ENCODE assay signal across 8 cellular contexts in the genomic region with DNA sequence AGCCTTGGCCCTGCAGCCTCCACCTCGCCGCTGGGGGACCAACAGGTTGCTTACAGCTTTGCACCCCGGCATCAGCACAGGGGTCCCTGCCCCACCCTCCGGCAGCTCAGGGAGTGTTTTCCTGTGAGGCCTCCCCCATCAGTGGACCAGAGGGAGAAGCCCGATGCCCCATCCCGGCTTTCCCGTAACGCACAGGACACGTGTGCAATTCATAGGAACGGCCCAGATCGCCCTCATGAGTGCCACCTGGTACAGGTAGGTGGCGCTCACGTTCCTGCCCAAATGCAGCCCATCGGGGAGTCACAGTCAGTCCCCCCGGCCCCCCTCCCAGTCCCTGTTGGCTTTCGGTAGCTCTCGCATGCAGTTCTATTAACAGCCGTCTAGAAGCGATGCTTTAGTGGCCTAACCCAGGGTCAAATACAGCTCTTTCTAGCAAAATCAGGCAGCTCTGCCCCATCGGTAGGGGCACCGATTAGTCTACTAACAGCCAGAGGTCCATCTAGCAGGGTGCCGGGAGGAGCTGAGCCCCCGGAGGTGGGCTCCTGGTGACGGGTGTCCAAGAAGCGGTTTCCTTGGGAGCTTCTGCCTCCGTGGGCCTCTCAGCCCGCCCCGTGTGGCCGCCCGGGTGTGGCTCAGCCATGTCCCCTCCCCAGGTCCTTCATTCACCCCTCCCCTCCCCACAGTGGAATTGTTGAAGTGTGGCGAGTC. TPM values are rescaled to one million over a fixed set of nuclear protein-coding genes. Genes with fewer than 3 reads are reported as not detected.
DNase-seq lines count a peak whose midpoint lies in the region; ATAC-seq and TF ChIP-seq lines count a peak whose summit lies in the region.

No MANE protein-coding gene starts in this region.

- no peak overlapping the region for H3K27ac Mint-ChIP-seq in neural crest cell (ENCODE audit: unreplicated experiment)

- TF ChIP-seq CTCF in neural crest cell (conservative IDR thresholded peaks at IDR 0.05), result peak; percentile 52

- H3K4me3 Mint-ChIP-seq in neural crest cell, result no peak overlapping the region

- DNase-seq in ELR (ENCODE audit: low read depth) (peak; percentile 18), NCI-H1105 treated with DMSO at 0.1 percent for 48 hours (lab: John Stamatoyannopoulos, UW) (peak; percentile 67), cerebellum (ENCODE audit: low spot score) (peak; percentile 49), neural crest cell (ENCODE audit: low read depth, low spot score) (peak; percentile 18), AG08396 (ENCODE audit: low spot score) (no peak), T-helper 1 cell (no peak)

- peaks cover 4% of the 10 kb centered on the region for H3K4me1 Mint-ChIP-seq in neural crest cell

- H3K9me3 Mint-ChIP-seq in neural crest cell, result no peaks in the 10 kb centered on the region

- no peaks in the 10 kb centered on the region for H3K27me3 Mint-ChIP-seq in neural crest cell (ENCODE audit: low read depth)

- no peaks in the 10 kb centered on the region for H3K36me3 Mint-ChIP-seq in neural crest cell (ENCODE audit: low read depth)

- no peak for ATAC-seq in HG03378 (IDR thresholded peaks at IDR 0.05; ENCODE audit: unreplicated experiment)
- ATAC-seq in HG02763 (IDR thresholded peaks at IDR 0.05; ENCODE audit: unreplicated experiment), result no peak

RNA-seq across cellular contexts. Expression of a gene that starts 48.4 kb away (rescaled TPM):
- total RNA-seq in cerebellum (20.7 TPM), neural crest cell (48.0 and 50.1 TPM in 2 replicates)

Comparison
In these comparisons a context has a peak if more than half of its experiments do, and no peak if none do; other contexts are left out.
1. DNase-seq: peak in ELR (single experiment), NCI-H1105 treated with DMSO at 0.1 percent for 48 hours (single experiment), cerebellum (single experiment) and neural crest cell (single experiment); none in AG08396 (single experiment) and T-helper 1 cell (0 of 5).